In the genomic region with DNA sequence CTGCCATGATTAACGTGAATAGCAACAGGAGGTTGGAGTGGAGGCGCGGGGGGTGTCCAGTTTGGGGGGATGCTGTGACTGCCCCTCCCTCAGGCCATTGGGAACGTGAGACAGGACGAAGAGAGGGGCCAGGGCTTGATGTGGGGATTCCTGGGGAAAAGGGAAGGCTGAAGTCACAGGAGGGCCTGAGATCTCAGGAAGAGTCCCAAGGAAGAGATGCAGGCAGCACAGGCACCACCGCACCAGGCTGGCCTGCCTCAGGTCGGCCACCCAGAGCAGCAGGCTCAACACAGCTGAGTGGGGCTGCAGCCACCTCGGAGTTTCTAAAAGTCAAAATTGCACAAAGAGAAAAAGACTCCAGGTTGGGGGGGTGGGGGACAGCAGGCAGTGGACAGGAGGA, we compare ENCODE assay signal across 29 cellular contexts.
"Had no signal": no experiment of that assay in that cellular context is flagged by ENCODE, and none has a peak within 500 bp of the region (broad histone marks: within the 10 kb centered on the region; RNA-seq: fewer than 3 reads in every experiment).

No MANE protein-coding gene starts in this region.

- H3K36me3 ChIP-seq: neural progenitor cell, neutrophil, pancreas, prostate gland, right lobe of liver, sigmoid colon, suprapubic skin, tibial artery, transverse colon, upper lobe of right lung, uterus had no signal

- H3K4me3 ChIP-seq: neural progenitor cell, pancreas, prostate gland, right lobe of liver, sigmoid colon, suprapubic skin, testis, tibial artery, transverse colon, upper lobe of right lung, uterus had no signal

- ATAC-seq: naive thymus-derived CD8-positive, alpha-beta T cell; natural killer cell treated with Interleukin-12 subunit alpha and Interleukin-12 subunit beta and Interleukin-15 and Interleukin-18, amount 100 ng/mL, for 72 hours; pancreas; right cardiac atrium; right lobe of liver; stimulated activated effector memory CD8-positive, alpha-beta T cell treated with anti-CD3 and anti-CD28 coated beads, Interleukin-12 subunit alpha, Interleukin-12 subunit beta, amount 100 ng/mL, for 72 hours; stimulated activated naive B cell treated with anti-CD40 and anti-IgM and Interleukin-4, amounts not matched to agents 10 μg/mL and 1 μg/mL and 100 μg/mL, for 72 hours; upper lobe of right lung had no signal

- H3K27ac ChIP-seq: neural progenitor cell, neutrophil, pancreas, prostate gland, right lobe of liver, sigmoid colon, suprapubic skin, testis, tibial artery, transverse colon, upper lobe of right lung, uterus had no signal

- H3K4me1 ChIP-seq: pancreas, prostate gland, right lobe of liver, upper lobe of right lung had no signal

- H3K9me3 Mint-ChIP-seq: naive B cell; naive thymus-derived CD8-positive, alpha-beta T cell; natural killer cell treated with Interleukin-12 subunit alpha and Interleukin-12 subunit beta and Interleukin-15 and Interleukin-18, amount 100 ng/mL, for 72 hours; stimulated activated effector memory CD8-positive, alpha-beta T cell treated with anti-CD3 and anti-CD28 coated beads, Interleukin-12 subunit alpha, Interleukin-12 subunit beta, amount 100 ng/mL, for 72 hours; stimulated activated naive B cell treated with anti-CD40 and anti-IgM and Interleukin-4, amounts not matched to agents 10 μg/mL and 1 μg/mL and 100 μg/mL, for 72 hours; stimulated activated naive CD8-positive, alpha-beta T cell treated with anti-CD3 and anti-CD28 coated beads, Interleukin-15, Interleukin-2, amounts not matched to agents 100 ng/mL and 50 ng/mL, for 24 hours; type B pancreatic cell had no signal

- H3K27me3 ChIP-seq: neural progenitor cell, pancreas, right lobe of liver, testis, uterus had no signal

- H3K4me2 ChIP-seq: neural progenitor cell had no signal

- DNase-seq: naive B cell; nucleus accumbens; pancreas; retina; right cardiac atrium; right lobe of liver; sigmoid colon; small intestine; stimulated activated CD4-positive, alpha-beta T cell treated with anti-CD3 and anti-CD28 coated beads, Interleukin-15, amount 100 ng/mL, for 24 hours; stimulated activated CD4-positive, alpha-beta T cell treated with anti-CD3 and anti-CD28 coated beads, Interleukin-2, amount 100 ng/mL, for 24 hours; stimulated activated CD4-positive, alpha-beta T cell treated with anti-CD3 and anti-CD28 coated beads, Interleukin-2, amount 100 ng/mL, for 48 hours; stimulated activated CD4-positive, alpha-beta T cell treated with anti-CD3 and anti-CD28 coated beads, Interleukin-4, amount 100 ng/mL, for 24 hours; stimulated activated naive B cell treated with anti-CD40 and anti-IgM and Interleukin-4, amounts not matched to agents 10 μg/mL and 1 μg/mL and 100 μg/mL, for 72 hours; stimulated activated naive CD4-positive, alpha-beta T cell treated with Interleukin-2 at 50 U/mL for 16 hours; substantia nigra; testis; transverse colon; upper lobe of right lung; uterus had no signal

- H3K27ac Mint-ChIP-seq: naive B cell; naive thymus-derived CD8-positive, alpha-beta T cell; stimulated activated effector memory CD8-positive, alpha-beta T cell treated with anti-CD3 and anti-CD28 coated beads, Interleukin-12 subunit alpha, Interleukin-12 subunit beta, amount 100 ng/mL, for 72 hours; stimulated activated naive B cell treated with anti-CD40 and anti-IgM and Interleukin-4, amounts not matched to agents 10 μg/mL and 1 μg/mL and 100 μg/mL, for 72 hours; stimulated activated naive CD8-positive, alpha-beta T cell treated with anti-CD3 and anti-CD28 coated beads, Interleukin-15, Interleukin-2, amounts not matched to agents 100 ng/mL and 50 ng/mL, for 24 hours; type B pancreatic cell had no signal

- H3K9ac ChIP-seq: neural progenitor cell had no signal

- H3K9me3 ChIP-seq: neutrophil, pancreas, prostate gland, right lobe of liver, sigmoid colon, suprapubic skin, testis, tibial artery, transverse colon, upper lobe of right lung, uterus had no signal

- H3K36me3 Mint-ChIP-seq: naive B cell; naive thymus-derived CD8-positive, alpha-beta T cell; natural killer cell treated with Interleukin-12 subunit alpha and Interleukin-12 subunit beta and Interleukin-15 and Interleukin-18, amount 100 ng/mL, for 72 hours; neural progenitor cell; stimulated activated naive B cell treated with anti-CD40 and anti-IgM and Interleukin-4, amounts not matched to agents 10 μg/mL and 1 μg/mL and 100 μg/mL, for 72 hours; type B pancreatic cell had no signal

- H3K4me3 Mint-ChIP-seq: naive thymus-derived CD8-positive, alpha-beta T cell; natural killer cell treated with Interleukin-12 subunit alpha and Interleukin-12 subunit beta and Interleukin-15 and Interleukin-18, amount 100 ng/mL, for 72 hours; neural progenitor cell; stimulated activated effector memory CD8-positive, alpha-beta T cell treated with anti-CD3 and anti-CD28 coated beads, Interleukin-12 subunit alpha, Interleukin-12 subunit beta, amount 100 ng/mL, for 72 hours; stimulated activated naive B cell treated with anti-CD40 and anti-IgM and Interleukin-4, amounts not matched to agents 10 μg/mL and 1 μg/mL and 100 μg/mL, for 72 hours; stimulated activated naive CD8-positive, alpha-beta T cell treated with anti-CD3 and anti-CD28 coated beads, Interleukin-15, Interleukin-2, amounts not matched to agents 100 ng/mL and 50 ng/mL, for 24 hours; type B pancreatic cell had no signal
